In the genomic region with DNA sequence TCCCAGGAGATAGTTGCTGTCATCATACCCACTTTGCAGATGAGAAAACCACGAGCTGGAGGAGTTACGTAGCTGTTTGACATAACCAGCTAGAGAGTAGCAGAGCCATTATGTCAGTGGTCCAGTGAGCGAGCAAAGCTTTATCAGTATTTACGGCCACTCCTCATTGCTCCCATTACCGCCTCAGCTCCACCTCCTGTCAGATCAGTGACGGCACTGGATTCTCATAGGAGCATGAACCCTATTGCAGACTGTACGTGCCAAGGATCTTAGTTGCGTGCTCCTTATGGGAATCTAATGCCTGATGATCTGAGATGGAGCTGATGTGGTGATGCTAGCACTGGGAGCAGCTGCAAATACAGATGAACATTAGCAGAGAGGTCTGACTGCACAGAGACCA, we compare ENCODE assay signal across 3 cellular contexts.
TF ChIP-seq lines count a peak whose summit lies in the region.

No MANE protein-coding gene starts in this region.

TF ChIP-seq in HEK293T, 16 proteins besides CTCF, POLR2A, EP300 and RAD21:
- TF ChIP-seq, protein P1, sequence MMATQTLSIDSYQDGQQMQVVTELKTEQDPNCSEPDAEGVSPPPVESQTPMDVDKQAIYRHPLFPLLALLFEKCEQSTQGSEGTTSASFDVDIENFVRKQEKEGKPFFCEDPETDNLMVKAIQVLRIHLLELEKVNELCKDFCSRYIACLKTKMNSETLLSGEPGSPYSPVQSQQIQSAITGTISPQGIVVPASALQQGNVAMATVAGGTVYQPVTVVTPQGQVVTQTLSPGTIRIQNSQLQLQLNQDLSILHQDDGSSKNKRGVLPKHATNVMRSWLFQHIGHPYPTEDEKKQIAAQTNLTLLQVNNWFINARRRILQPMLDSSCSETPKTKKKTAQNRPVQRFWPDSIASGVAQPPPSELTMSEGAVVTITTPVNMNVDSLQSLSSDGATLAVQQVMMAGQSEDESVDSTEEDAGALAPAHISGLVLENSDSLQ (IDR thresholded peaks at IDR 0.05), result peak; percentile 55
- no peak for TF ChIP-seq ZNF384 (IDR thresholded peaks at IDR 0.05)

TF ChIP-seq in K562, 482 proteins besides CTCF, POLR2A, EP300 and RAD21 (continued from another document and continues in another):
- TF ChIP-seq, protein P1 (IDR thresholded peaks at IDR 0.05), result peak; percentile 46
- TF ChIP-seq, protein P2, sequence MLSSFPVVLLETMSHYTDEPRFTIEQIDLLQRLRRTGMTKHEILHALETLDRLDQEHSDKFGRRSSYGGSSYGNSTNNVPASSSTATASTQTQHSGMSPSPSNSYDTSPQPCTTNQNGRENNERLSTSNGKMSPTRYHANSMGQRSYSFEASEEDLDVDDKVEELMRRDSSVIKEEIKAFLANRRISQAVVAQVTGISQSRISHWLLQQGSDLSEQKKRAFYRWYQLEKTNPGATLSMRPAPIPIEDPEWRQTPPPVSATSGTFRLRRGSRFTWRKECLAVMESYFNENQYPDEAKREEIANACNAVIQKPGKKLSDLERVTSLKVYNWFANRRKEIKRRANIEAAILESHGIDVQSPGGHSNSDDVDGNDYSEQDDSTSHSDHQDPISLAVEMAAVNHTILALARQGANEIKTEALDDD (IDR thresholded peaks at IDR 0.05), result 0 out of 2 replicates have a peak, but pooled peaks have one; percentile 30
- TF ChIP-seq, protein P3, sequence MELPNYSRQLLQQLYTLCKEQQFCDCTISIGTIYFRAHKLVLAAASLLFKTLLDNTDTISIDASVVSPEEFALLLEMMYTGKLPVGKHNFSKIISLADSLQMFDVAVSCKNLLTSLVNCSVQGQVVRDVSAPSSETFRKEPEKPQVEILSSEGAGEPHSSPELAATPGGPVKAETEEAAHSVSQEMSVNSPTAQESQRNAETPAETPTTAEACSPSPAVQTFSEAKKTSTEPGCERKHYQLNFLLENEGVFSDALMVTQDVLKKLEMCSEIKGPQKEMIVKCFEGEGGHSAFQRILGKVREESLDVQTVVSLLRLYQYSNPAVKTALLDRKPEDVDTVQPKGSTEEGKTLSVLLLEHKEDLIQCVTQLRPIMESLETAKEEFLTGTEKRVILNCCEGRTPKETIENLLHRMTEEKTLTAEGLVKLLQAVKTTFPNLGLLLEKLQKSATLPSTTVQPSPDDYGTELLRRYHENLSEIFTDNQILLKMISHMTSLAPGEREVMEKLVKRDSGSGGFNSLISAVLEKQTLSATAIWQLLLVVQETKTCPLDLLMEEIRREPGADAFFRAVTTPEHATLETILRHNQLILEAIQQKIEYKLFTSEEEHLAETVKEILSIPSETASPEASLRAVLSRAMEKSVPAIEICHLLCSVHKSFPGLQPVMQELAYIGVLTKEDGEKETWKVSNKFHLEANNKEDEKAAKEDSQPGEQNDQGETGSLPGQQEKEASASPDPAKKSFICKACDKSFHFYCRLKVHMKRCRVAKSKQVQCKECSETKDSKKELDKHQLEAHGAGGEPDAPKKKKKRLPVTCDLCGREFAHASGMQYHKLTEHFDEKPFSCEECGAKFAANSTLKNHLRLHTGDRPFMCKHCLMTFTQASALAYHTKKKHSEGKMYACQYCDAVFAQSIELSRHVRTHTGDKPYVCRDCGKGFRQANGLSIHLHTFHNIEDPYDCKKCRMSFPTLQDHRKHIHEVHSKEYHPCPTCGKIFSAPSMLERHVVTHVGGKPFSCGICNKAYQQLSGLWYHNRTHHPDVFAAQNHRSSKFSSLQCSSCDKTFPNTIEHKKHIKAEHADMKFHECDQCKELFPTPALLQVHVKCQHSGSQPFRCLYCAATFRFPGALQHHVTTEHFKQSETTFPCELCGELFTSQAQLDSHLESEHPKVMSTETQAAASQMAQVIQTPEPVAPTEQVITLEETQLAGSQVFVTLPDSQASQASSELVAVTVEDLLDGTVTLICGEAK (IDR thresholded peaks at IDR 0.05), result peak; percentile 53; the same call in 1 of the 2 replicates
- TF ChIP-seq, protein P3 (CRISPR knock-in tag; IDR thresholded peaks at IDR 0.05), result no peak

TF ChIP-seq in SK-N-SH treated with all-trans-retinoic acid at 6 μM for 48 hours, 23 proteins besides CTCF, POLR2A, EP300 and RAD21 (continued from another document):
- TF ChIP-seq POU6F1 (CRISPR knock-in tag; IDR thresholded peaks at IDR 0.05; ENCODE audit: borderline replicate concordance, low read depth) (no peak), OSR1 (CRISPR knock-in tag; IDR thresholded peaks at IDR 0.05) (no peak), BACH2 (CRISPR knock-in tag; IDR thresholded peaks at IDR 0.05; ENCODE audit: borderline replicate concordance) (no peak), TOX (CRISPR knock-in tag; IDR thresholded peaks at IDR 0.05; ENCODE audit: borderline replicate concordance) (no peak), GLIS3 (CRISPR knock-in tag; IDR thresholded peaks at IDR 0.05) (no peak), ARNTL (CRISPR knock-in tag; IDR thresholded peaks at IDR 0.05; ENCODE audit: borderline replicate concordance, low read depth) (no peak), ISL1 (CRISPR knock-in tag; IDR thresholded peaks at IDR 0.05) (no peak), ESRRG (CRISPR knock-in tag; IDR thresholded peaks at IDR 0.05) (no peak), ZNF565 (CRISPR knock-in tag; conservative IDR thresholded peaks at IDR 0.05; ENCODE audit: low read depth) (no peak), TSHZ2 (CRISPR knock-in tag; IDR thresholded peaks at IDR 0.05) (no peak), ZC3H10 (CRISPR knock-in tag; IDR thresholded peaks at IDR 0.05) (no peak), PPARA (CRISPR knock-in tag; IDR thresholded peaks at IDR 0.05; ENCODE audit: borderline replicate concordance) (no peak), CSDC2 (CRISPR knock-in tag; IDR thresholded peaks at IDR 0.05) (no peak)
- TF ChIP-seq, protein P4, sequence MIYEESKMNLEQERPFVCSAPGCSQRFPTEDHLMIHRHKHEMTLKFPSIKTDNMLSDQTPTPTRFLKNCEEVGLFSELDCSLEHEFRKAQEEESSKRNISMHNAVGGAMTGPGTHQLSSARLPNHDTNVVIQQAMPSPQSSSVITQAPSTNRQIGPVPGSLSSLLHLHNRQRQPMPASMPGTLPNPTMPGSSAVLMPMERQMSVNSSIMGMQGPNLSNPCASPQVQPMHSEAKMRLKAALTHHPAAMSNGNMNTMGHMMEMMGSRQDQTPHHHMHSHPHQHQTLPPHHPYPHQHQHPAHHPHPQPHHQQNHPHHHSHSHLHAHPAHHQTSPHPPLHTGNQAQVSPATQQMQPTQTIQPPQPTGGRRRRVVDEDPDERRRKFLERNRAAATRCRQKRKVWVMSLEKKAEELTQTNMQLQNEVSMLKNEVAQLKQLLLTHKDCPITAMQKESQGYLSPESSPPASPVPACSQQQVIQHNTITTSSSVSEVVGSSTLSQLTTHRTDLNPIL (CRISPR knock-in tag; IDR thresholded peaks at IDR 0.05; ENCODE audit: low read depth), result no peak
- TF ChIP-seq, protein P5, sequence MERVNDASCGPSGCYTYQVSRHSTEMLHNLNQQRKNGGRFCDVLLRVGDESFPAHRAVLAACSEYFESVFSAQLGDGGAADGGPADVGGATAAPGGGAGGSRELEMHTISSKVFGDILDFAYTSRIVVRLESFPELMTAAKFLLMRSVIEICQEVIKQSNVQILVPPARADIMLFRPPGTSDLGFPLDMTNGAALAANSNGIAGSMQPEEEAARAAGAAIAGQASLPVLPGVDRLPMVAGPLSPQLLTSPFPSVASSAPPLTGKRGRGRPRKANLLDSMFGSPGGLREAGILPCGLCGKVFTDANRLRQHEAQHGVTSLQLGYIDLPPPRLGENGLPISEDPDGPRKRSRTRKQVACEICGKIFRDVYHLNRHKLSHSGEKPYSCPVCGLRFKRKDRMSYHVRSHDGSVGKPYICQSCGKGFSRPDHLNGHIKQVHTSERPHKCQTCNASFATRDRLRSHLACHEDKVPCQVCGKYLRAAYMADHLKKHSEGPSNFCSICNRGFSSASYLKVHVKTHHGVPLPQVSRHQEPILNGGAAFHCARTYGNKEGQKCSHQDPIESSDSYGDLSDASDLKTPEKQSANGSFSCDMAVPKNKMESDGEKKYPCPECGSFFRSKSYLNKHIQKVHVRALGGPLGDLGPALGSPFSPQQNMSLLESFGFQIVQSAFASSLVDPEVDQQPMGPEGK (CRISPR knock-in tag; IDR thresholded peaks at IDR 0.05; ENCODE audit: borderline replicate concordance), result no peak
- TF ChIP-seq, protein P6, sequence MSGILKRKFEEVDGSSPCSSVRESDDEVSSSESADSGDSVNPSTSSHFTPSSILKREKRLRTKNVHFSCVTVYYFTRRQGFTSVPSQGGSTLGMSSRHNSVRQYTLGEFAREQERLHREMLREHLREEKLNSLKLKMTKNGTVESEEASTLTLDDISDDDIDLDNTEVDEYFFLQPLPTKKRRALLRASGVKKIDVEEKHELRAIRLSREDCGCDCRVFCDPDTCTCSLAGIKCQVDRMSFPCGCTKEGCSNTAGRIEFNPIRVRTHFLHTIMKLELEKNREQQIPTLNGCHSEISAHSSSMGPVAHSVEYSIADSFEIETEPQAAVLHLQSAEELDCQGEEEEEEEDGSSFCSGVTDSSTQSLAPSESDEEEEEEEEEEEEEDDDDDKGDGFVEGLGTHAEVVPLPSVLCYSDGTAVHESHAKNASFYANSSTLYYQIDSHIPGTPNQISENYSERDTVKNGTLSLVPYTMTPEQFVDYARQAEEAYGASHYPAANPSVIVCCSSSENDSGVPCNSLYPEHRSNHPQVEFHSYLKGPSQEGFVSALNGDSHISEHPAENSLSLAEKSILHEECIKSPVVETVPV (CRISPR knock-in tag; IDR thresholded peaks at IDR 0.05), result no peak
